Comparison of ENCODE assay signal across 8 cellular contexts in genomic region chr6:43369174-43370002, GRCh38. TPM values are rescaled to one million over a fixed set of nuclear protein-coding genes. Genes with fewer than 3 reads are reported as not detected.
A peak's percentile ranks its signal among the peaks of the same experiment; 100 is the strongest.
DNase-seq lines count a peak whose midpoint lies in the region; ATAC-seq and TF ChIP-seq lines count a peak whose summit lies in the region.

TSS of gene ZNF318 (minus strand) at chr6:43369647. CDS start at chr6:43369365, 282 bp downstream.

- no peaks in the 10 kb centered on the region for H3K27me3 ChIP-seq in BE2C

- peaks cover 3% of the 10 kb centered on the region for H3K4me1 ChIP-seq in BE2C

- DNase-seq in BE2C, result peak; percentile 97
- DNase-seq in NCI-H526 (lab: John Stamatoyannopoulos, UW), result peak; percentile 95 to 99
- peak; percentile 92 to 94 for DNase-seq in activated CD4-positive, alpha-beta T cell treated with anti-CD3 and anti-CD28 coated beads for 4 hours
- DNase-seq in kidney tubule cell (ENCODE audit: low spot score), result peak; percentile 97
- peak; percentile 84 for DNase-seq in stimulated activated CD4-positive, alpha-beta T cell treated with anti-CD3 and anti-CD28 coated beads, Interleukin-1b, Interleukin-23, amount 100 ng/mL, for 1 hour (ENCODE audit: low read depth in 2 of 2)

- no peak for TF ChIP-seq CTCF in BE2C (IDR thresholded peaks at IDR 0.05; ENCODE audit: low read depth, low read length)

- peaks cover 2% of the 10 kb centered on the region; the same call in 1 of the 2 replicates for H3K36me3 ChIP-seq in BE2C

- ATAC-seq in GM19324 (IDR thresholded peaks at IDR 0.05; ENCODE audit: low FRiP score, unreplicated experiment) (peak; percentile 92), HG03460 (IDR thresholded peaks at IDR 0.05; ENCODE audit: unreplicated experiment) (peak; percentile 75)

- H3K9me3 ChIP-seq in BE2C, result no peaks in the 10 kb centered on the region

- peak within 1 kb of the TSS; percentile 68 for H3K4me3 ChIP-seq in BE2C (ENCODE audit: low read depth, low read length)

- H3K27ac ChIP-seq in cingulate gyrus (ENCODE audit: low read depth, low read length), result peak within 1 kb of the TSS; percentile 95

RNA-seq across cellular contexts. Expression of gene ZNF318, which starts in this region (rescaled TPM):
- 13.8 TPM for polyA plus RNA-seq in BE2C (2012; ENCODE audit: insufficient read depth, insufficient read length, low read depth)

Comparison
In these comparisons a context has a peak if more than half of its experiments do, and no peak if none do; other contexts are left out.
1. Peak in every context shown above with its lines: DNase-seq, ATAC-seq, H3K4me3 ChIP-seq and H3K27ac ChIP-seq.